Comparison of ENCODE assay signal across 8 cellular contexts in the genomic region with DNA sequence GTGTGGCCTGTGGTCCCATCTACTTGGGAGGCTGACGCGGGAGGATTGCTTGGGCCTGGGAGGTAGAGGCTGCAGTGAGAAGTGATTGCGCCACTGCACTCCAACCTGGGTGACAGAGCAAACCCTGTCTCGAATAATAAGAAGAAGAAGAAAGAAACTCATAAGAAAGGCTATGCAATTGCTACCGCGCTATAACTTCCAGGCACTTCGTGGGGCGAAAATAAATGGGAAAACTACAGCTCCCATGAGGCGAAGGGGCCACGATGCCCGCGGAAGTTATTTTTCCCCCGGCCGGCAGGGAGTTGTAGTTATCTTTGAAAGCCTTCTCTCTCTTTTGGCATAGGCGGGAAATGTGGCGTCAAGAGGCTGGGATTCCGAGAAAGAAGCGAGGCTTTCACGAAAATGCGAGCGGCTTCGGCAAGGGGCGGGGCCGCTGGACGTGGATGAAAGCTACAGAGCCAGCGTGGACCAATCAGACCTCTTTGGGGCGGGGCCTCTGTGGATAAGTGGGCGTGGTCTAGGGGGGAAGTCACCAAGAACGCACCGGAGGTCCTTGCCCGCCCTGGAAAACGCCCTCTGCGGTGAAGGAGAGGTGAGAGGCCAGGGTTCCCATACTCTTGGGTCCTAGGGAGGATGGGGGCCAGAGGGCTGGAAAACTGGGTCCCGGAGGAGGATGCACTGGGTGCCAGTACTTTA. TPM values are rescaled to one million over a fixed set of nuclear protein-coding genes. Genes with fewer than 3 reads are reported as not detected.
DNase-seq lines count a peak whose midpoint lies in the region; ATAC-seq and TF ChIP-seq lines count a peak whose summit lies in the region.

A gene (plus strand): TSS at position 532 of the 696 bp plus-strand sequence. CDS start 485 bp downstream, outside the sequence.

- peak within 1 kb of the TSS; percentile 98 for H3K4me3 ChIP-seq in CD8-positive, alpha-beta T cell (ENCODE audit: low read depth, low read length)
- H3K4me3 ChIP-seq in NT2/D1 (ENCODE audit: insufficient read length, low read depth) (peak within 1 kb of the TSS; percentile 77), endocrine pancreas (ENCODE audit: control insufficient read depth, insufficient read depth, low read length) (peak within 1 kb of the TSS; percentile 69), mesenchymal stem cell (ENCODE audit: insufficient read depth in 1 of 2, low read depth in 1 of 2, low read length in 2 of 2) (peak within 1 kb of the TSS; percentile 69 to 99)

- peak within 1 kb of the TSS in 1 of 2 experiments; percentile 49 for H3K23ac ChIP-seq in mesenchymal stem cell (ENCODE audit: low read length in 2 of 2)

- H2AFZ ChIP-seq in mesenchymal stem cell (ENCODE audit: low read depth, low read length): peak within 1 kb of the TSS; percentile 53

- peaks cover 30% of the 10 kb centered on the region for H3K4me1 Mint-ChIP-seq in CD8-positive, alpha-beta T cell (ENCODE audit: low read depth)
- H3K4me1 Mint-ChIP-seq in activated CD8-positive, alpha-beta memory T cell treated with anti-CD3 and anti-CD28 coated beads, Interleukin-2, amount 10 ng/mL, durations not matched to agents 7 days and 5 days: peaks cover 33% of the 10 kb centered on the region

- no peaks in the 10 kb centered on the region for H3K27me3 ChIP-seq in CD8-positive, alpha-beta T cell (ENCODE audit: insufficient read depth, low read length)
- H3K27me3 ChIP-seq in NT2/D1 (ENCODE audit: insufficient read depth, insufficient read length) (no peaks in the 10 kb centered on the region), endocrine pancreas (ENCODE audit: control insufficient read depth, insufficient read depth, low read length) (peaks cover 1% of the 10 kb centered on the region), mesenchymal stem cell (ENCODE audit: control insufficient read depth in 1 of 2, insufficient read depth in 1 of 2, low read length in 2 of 2) (peaks cover 0 to 5% of the 10 kb centered on the region in 2 experiments)

- TF ChIP-seq CTCF in CD8-positive, alpha-beta T cell (IDR thresholded peaks at IDR 0.05): no peak

- CTCF ChIA-PET in CD8-positive, alpha-beta T cell (lab: Charles Lee): interaction anchor here (0.7 to 1.7 kb wide), 3 partner anchors 28 to 254 kb away, joined by 3 to 9 read pairs (median 3); no protein-coding TSS in a partner anchor
- CTCF ChIA-PET in activated CD8-positive, alpha-beta memory T cell treated with anti-CD3 and anti-CD28 coated beads, Interleukin-2, amount 10 ng/mL, durations not matched to agents 7 days and 5 days (lab: Charles Lee): interaction anchor here (0.9 to 2.6 kb wide), 14 partner anchors 14 to 509 kb away, joined by 3 to 16 read pairs (median 6); a partner anchor contains a TSS

- H3K79me1 ChIP-seq in mesenchymal stem cell (replicated peaks; ENCODE audit: low read length, poor library complexity, severe bottlenecking): peaks cover 23% of the 10 kb centered on the region

- DNase-seq in CD8-positive, alpha-beta T cell: peak; percentile 96 to 99 (median 97)
- DNase-seq in HUDEP-2 (lab: John Stamatoyannopoulos, UW; ENCODE audit: unreplicated experiment in 76 of 76) (peak; percentile 77 to 100 (median 100)), NT2/D1 (ENCODE audit: low read depth, low spot score) (peak; percentile 95), mesenchymal stem cell (peak; percentile 99)
- peak; percentile 100 for DNase-seq in activated CD8-positive, alpha-beta memory T cell treated with anti-CD3 and anti-CD28 coated beads, Interleukin-2, amount 10 ng/mL, durations not matched to agents 7 days and 5 days
- peak; percentile 95 for DNase-seq in stimulated activated CD8-positive, alpha-beta memory T cell treated with anti-CD3 and anti-CD28 coated beads, Interleukin-12 subunit alpha, Interleukin-12 subunit beta, amount 100 ng/mL, for 4 hours (ENCODE audit: low read depth)

- no peaks in the 10 kb centered on the region for H3K9me3 ChIP-seq in CD8-positive, alpha-beta T cell (ENCODE audit: low read length)
- H3K9me3 ChIP-seq in NT2/D1 (ENCODE audit: insufficient read depth, low read length): no peaks in the 10 kb centered on the region
- H3K9me3 ChIP-seq in endocrine pancreas (ENCODE audit: control insufficient read depth, low read length): no peaks in the 10 kb centered on the region
- no peaks in the 10 kb centered on the region for H3K9me3 ChIP-seq in mesenchymal stem cell (ENCODE audit: control insufficient read depth, low read length)

- H4K91ac ChIP-seq in mesenchymal stem cell (ENCODE audit: low read length): peak within 1 kb of the TSS; percentile 80

- intact Hi-C loops in CD8-positive, alpha-beta T cell (cut with DNase I, micrococcal nuclease): loop anchor here (1.0 to 5.0 kb wide), 10 partner anchors 27 to 153 kb away; a partner anchor contains a TSS

- H2BK15ac ChIP-seq in mesenchymal stem cell (ENCODE audit: low read depth, poor library complexity, severe bottlenecking): peak within 1 kb of the TSS; percentile 78

- H3K9ac ChIP-seq in NT2/D1 (ENCODE audit: insufficient read length, low read depth): peak within 1 kb of the TSS; percentile 80
- peak within 1 kb of the TSS; percentile 77 for H3K9ac ChIP-seq in endocrine pancreas (ENCODE audit: control insufficient read depth, insufficient read depth, low read length)
- peak within 1 kb of the TSS; percentile 96 for H3K9ac ChIP-seq in mesenchymal stem cell (ENCODE audit: low read length)

- peak within 1 kb of the TSS; percentile 78 for H3K27ac ChIP-seq in CD8-positive, alpha-beta T cell (ENCODE audit: low read depth, low read length)
- peak within 1 kb of the TSS; percentile 92 for H3K27ac ChIP-seq in mesenchymal stem cell (ENCODE audit: low read length, poor library complexity, severe bottlenecking)

- ATAC-seq in CD8-positive, alpha-beta T cell: peak; percentile 95
- peak; percentile 54 for ATAC-seq in GM19468 (IDR thresholded peaks at IDR 0.05; ENCODE audit: extremely low read depth, unreplicated experiment)
- peak; percentile 92 for ATAC-seq in activated CD8-positive, alpha-beta memory T cell treated with anti-CD3 and anti-CD28 coated beads, Interleukin-2, amount 10 ng/mL, durations not matched to agents 7 days and 5 days

- H2AK5ac ChIP-seq in mesenchymal stem cell (ENCODE audit: low read length, severe bottlenecking): peak within 1 kb of the TSS; percentile 4

- H2BK5ac ChIP-seq in mesenchymal stem cell (ENCODE audit: low read depth, low read length, poor library complexity, severe bottlenecking): no peak within 1 kb of the TSS

- peaks cover 2% of the 10 kb centered on the region for H3K27me3 Mint-ChIP-seq in CD8-positive, alpha-beta T cell (ENCODE audit: low read depth)
- H3K27me3 Mint-ChIP-seq in activated CD8-positive, alpha-beta memory T cell treated with anti-CD3 and anti-CD28 coated beads, Interleukin-2, amount 10 ng/mL, durations not matched to agents 7 days and 5 days: peaks cover 17% of the 10 kb centered on the region

- H3K36me3 Mint-ChIP-seq in CD8-positive, alpha-beta T cell: peaks cover 24% of the 10 kb centered on the region
- peaks cover 30% of the 10 kb centered on the region for H3K36me3 Mint-ChIP-seq in activated CD8-positive, alpha-beta memory T cell treated with anti-CD3 and anti-CD28 coated beads, Interleukin-2, amount 10 ng/mL, durations not matched to agents 7 days and 5 days

- H3K27ac Mint-ChIP-seq in CD8-positive, alpha-beta T cell: peak within 1 kb of the TSS; percentile 95
- peak within 1 kb of the TSS; percentile 98 for H3K27ac Mint-ChIP-seq in activated CD8-positive, alpha-beta memory T cell treated with anti-CD3 and anti-CD28 coated beads, Interleukin-2, amount 10 ng/mL, durations not matched to agents 7 days and 5 days

- H3K14ac ChIP-seq in mesenchymal stem cell (ENCODE audit: low read length in 2 of 2): peak within 1 kb of the TSS in 1 of 2 experiments; percentile 82

- H3K9me3 Mint-ChIP-seq in CD8-positive, alpha-beta T cell: no peaks in the 10 kb centered on the region
- no peaks in the 10 kb centered on the region for H3K9me3 Mint-ChIP-seq in activated CD8-positive, alpha-beta memory T cell treated with anti-CD3 and anti-CD28 coated beads, Interleukin-2, amount 10 ng/mL, durations not matched to agents 7 days and 5 days (ENCODE audit: low read depth)

- H3K4me2 ChIP-seq in mesenchymal stem cell (ENCODE audit: low read length, poor library complexity, severe bottlenecking): peak within 1 kb of the TSS; percentile 90

- peak within 1 kb of the TSS; percentile 32 to 59 for H2BK12ac ChIP-seq in mesenchymal stem cell (ENCODE audit: low read length in 2 of 2)

- H3K18ac ChIP-seq in mesenchymal stem cell (ENCODE audit: low read depth in 1 of 2, low read length in 2 of 2): peak within 1 kb of the TSS; percentile 76 to 88

- WGBS in mesenchymal stem cell: 8% methylated on average over 31 of the region's 34 CpGs

- peak within 1 kb of the TSS; percentile 94 for H3K4me3 Mint-ChIP-seq in CD8-positive, alpha-beta T cell
- H3K4me3 Mint-ChIP-seq in activated CD8-positive, alpha-beta memory T cell treated with anti-CD3 and anti-CD28 coated beads, Interleukin-2, amount 10 ng/mL, durations not matched to agents 7 days and 5 days: peak within 1 kb of the TSS; percentile 98

- peak within 1 kb of the TSS; percentile 42 for H2BK120ac ChIP-seq in mesenchymal stem cell (ENCODE audit: low read depth, low read length)

- peaks cover 5% of the 10 kb centered on the region for H3K36me3 ChIP-seq in CD8-positive, alpha-beta T cell (ENCODE audit: insufficient read depth, low read length)
- H3K36me3 ChIP-seq in NT2/D1 (ENCODE audit: insufficient read depth, insufficient read length, low read length) (peaks cover 13% of the 10 kb centered on the region), endocrine pancreas (ENCODE audit: control insufficient read depth, insufficient read depth, low read length) (no peaks in the 10 kb centered on the region), mesenchymal stem cell (ENCODE audit: control insufficient read depth in 1 of 2, insufficient read depth in 2 of 2, low read depth in 1 of 2, low read length in 2 of 2) (peaks cover 16 to 22% of the 10 kb centered on the region in 2 experiments)

- POLR2A ChIA-PET in CD8-positive, alpha-beta T cell (lab: Charles Lee): interaction anchor here (0.7 to 1.8 kb wide), 7 partner anchors 25 to 93 kb away, joined by 3 to 8 read pairs (median 5); a partner anchor contains a TSS

- peak within 1 kb of the TSS; percentile 95 for H4K8ac ChIP-seq in mesenchymal stem cell (ENCODE audit: low read length)

- peak within 1 kb of the TSS; percentile 66 to 89 for H3K4ac ChIP-seq in mesenchymal stem cell (ENCODE audit: low read depth in 1 of 2, low read length in 2 of 2)

- H3K4me1 ChIP-seq in CD8-positive, alpha-beta T cell (ENCODE audit: insufficient read depth, low read length): peaks cover 29% of the 10 kb centered on the region
- H3K4me1 ChIP-seq in NT2/D1 (ENCODE audit: insufficient read depth, insufficient read length) (peaks cover 3% of the 10 kb centered on the region), endocrine pancreas (ENCODE audit: control insufficient read depth, insufficient read depth, low read length) (no peaks in the 10 kb centered on the region), mesenchymal stem cell (ENCODE audit: control insufficient read depth, insufficient read depth, low read depth, low read length) (peaks cover 11% of the 10 kb centered on the region)

RNA-seq across cellular contexts. Expression of the gene that starts here (rescaled TPM):
- total RNA-seq in CD8-positive, alpha-beta T cell: 10 to 100 TPM; 55.4 to 66.7 TPM
- 100 to 1,000 TPM; 185 to 226 TPM for total RNA-seq in activated CD8-positive, alpha-beta memory T cell treated with anti-CD3 and anti-CD28 coated beads, Interleukin-2, amount 10 ng/mL, durations not matched to agents 7 days and 5 days
- 185 TPM for polyA plus RNA-seq in mesenchymal stem cell (2013, experiment 1 of 2)
- 179 TPM for polyA plus RNA-seq in mesenchymal stem cell (2013, experiment 2 of 2)

Comparison
In these comparisons a context has a peak if more than half of its experiments do, and no peak if none do; other contexts are left out.
1. Peak in every context shown above with its lines: DNase-seq, ATAC-seq, H3K4me3 ChIP-seq and H3K27ac ChIP-seq.